ENCODE assay signal across 29 cellular contexts in the genomic region with DNA sequence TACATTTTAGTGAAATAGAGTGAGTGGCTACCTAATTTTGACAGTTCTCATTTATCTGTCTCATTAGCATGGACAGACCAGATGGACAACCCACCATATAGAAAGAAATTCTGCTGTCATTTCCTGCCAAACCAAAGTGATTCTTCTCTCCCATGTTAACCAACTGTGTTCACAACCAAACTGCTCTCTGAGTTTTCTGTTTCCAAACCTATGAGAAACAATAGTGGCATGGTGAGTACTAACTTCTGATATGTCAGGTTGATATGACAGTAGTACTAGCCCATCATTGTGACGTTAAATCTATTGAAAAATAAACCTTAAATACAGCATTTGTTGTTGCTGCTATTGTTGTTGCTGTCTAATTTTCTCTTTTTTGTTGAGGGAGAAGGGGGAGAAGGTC.
"Had no signal": no experiment of that assay in that cellular context is flagged by ENCODE, and none has a peak within 500 bp of the region (broad histone marks: within the 10 kb centered on the region; RNA-seq: fewer than 3 reads in every experiment).

No MANE protein-coding gene starts in this region.

- H3K4me1 ChIP-seq: ascending aorta, neural progenitor cell, parathyroid adenoma, psoas muscle, right atrium auricular region, uterus had no signal

- H3K36me3 Mint-ChIP-seq: brain; naive thymus-derived CD4-positive, alpha-beta T cell had no signal

- H3K36me3 ChIP-seq: ascending aorta, cardiac muscle cell, neural progenitor cell, right atrium auricular region, uterus had no signal

- H3K27ac ChIP-seq: ascending aorta, cardiac muscle cell, neural progenitor cell, parathyroid adenoma, psoas muscle, right atrium auricular region, uterus had no signal

- H3K9ac ChIP-seq: neural progenitor cell, parathyroid adenoma, SK-N-SH had no signal

- H3K4me1 Mint-ChIP-seq: brain, endodermal cell, neural progenitor cell had no signal

- H3K27me3 Mint-ChIP-seq: activated naive CD8-positive, alpha-beta T cell; brain; naive thymus-derived CD4-positive, alpha-beta T cell; T-helper 17 cell had no signal

- H2AFZ ChIP-seq: neural progenitor cell, parathyroid adenoma had no signal

- ATAC-seq: esophagus mucosa; naive thymus-derived CD4-positive, alpha-beta T cell; psoas muscle; T-helper 17 cell had no signal

- DNase-seq: activated CD4-positive, alpha-beta T cell treated with anti-CD3 and anti-CD28 coated beads, Interleukin-2, amount 50 U/mL, for 4 hours; activated CD8-positive, alpha-beta memory T cell treated with anti-CD3 and anti-CD28 coated beads, Interleukin-2, amount 50 U/mL, for 4 hours; activated effector memory CD4-positive, alpha-beta T cell treated with Interleukin-2 at 50 U/mL for 16 hours; activated naive CD4-positive, alpha-beta T cell treated with Interleukin-2 at 50 U/mL for 16 hours; activated T-cell treated with anti-CD3 and anti-CD28 coated beads, Interleukin-2, amount 50 U/mL, for 48 hours; cortex of kidney; endodermal cell; foreskin fibroblast; head of caudate nucleus; hypothalamus; naive thymus-derived CD4-positive, alpha-beta T cell; occipital lobe; psoas muscle; SK-N-SH; stimulated activated CD4-positive, alpha-beta T cell treated with anti-CD3 and anti-CD28 coated beads, Interleukin-15, amount 100 ng/mL, for 24 hours; stimulated activated CD4-positive, alpha-beta T cell treated with anti-CD3 and anti-CD28 coated beads, Interleukin-2, amount 100 ng/mL, for 24 hours; stimulated activated naive CD4-positive, alpha-beta T cell treated with Interleukin-2 at 50 U/mL for 16 hours; T-helper 17 cell; trophoblast cell; uterus had no signal

- H3K4me2 ChIP-seq: neural progenitor cell, SK-N-SH had no signal

- H3K27me3 ChIP-seq: ascending aorta, cardiac muscle cell, neural progenitor cell, right atrium auricular region, uterus had no signal

- H3K9me3 ChIP-seq: ascending aorta, psoas muscle, right atrium auricular region, SK-N-SH, uterus had no signal

- H3K27ac Mint-ChIP-seq: brain; endodermal cell; mesothelial cell of epicardium; naive thymus-derived CD4-positive, alpha-beta T cell; neural progenitor cell; T-helper 17 cell had no signal

- H3K4me3 Mint-ChIP-seq: activated naive CD8-positive, alpha-beta T cell; brain; endodermal cell; mesothelial cell of epicardium; naive thymus-derived CD4-positive, alpha-beta T cell; neural progenitor cell; T-helper 17 cell had no signal

- H3K79me2 ChIP-seq: parathyroid adenoma had no signal

- H3K4me3 ChIP-seq: ascending aorta, cardiac muscle cell, neural progenitor cell, psoas muscle, right atrium auricular region, uterus had no signal

- H3K9me3 Mint-ChIP-seq: brain, endodermal cell, mesothelial cell of epicardium, neural progenitor cell had no signal
